In genomic region chr17:27455569-27455913, GRCh38 we compare ENCODE assay signal across 7 cellular contexts. TPM values are rescaled to one million over a fixed set of nuclear protein-coding genes. Genes with fewer than 3 reads are reported as not detected.
DNase-seq lines count a peak whose midpoint lies in the region; ATAC-seq and TF ChIP-seq lines count a peak whose summit lies in the region.

No MANE protein-coding gene starts in this region.

- H3K27me3 ChIP-seq in HL-60 (ENCODE audit: insufficient read depth, poor library complexity, severe bottlenecking): no peaks in the 10 kb centered on the region
- peaks cover 11% of the 10 kb centered on the region for H3K27me3 ChIP-seq in iPS-15b (ENCODE audit: control insufficient read depth, insufficient read depth, low read length)

- H3K27ac ChIP-seq in HL-60 (replicated peaks): no peak overlapping the region

- peak overlapping the region; percentile 66 for H3K27ac Mint-ChIP-seq in activated T-helper 1 cell treated with anti-CD3 and anti-CD28 coated beads, Interleukin-12 subunit alpha, Interleukin-12 subunit beta, Interleukin-2, Interleukin-4 antibody, amounts not matched to agents 30 ng/mL and 10 ng/mL and 1 ng/mL, durations not matched to agents 14 hours and 24 hours and 36 hours
- H3K27ac Mint-ChIP-seq in stimulated activated naive B cell treated with anti-CD40 and anti-IgM and Interleukin-4, amounts not matched to agents 10 μg/mL and 1 μg/mL and 100 μg/mL, for 72 hours: no peak overlapping the region

- H3K36me3 Mint-ChIP-seq in activated T-helper 1 cell treated with anti-CD3 and anti-CD28 coated beads, Interleukin-12 subunit alpha, Interleukin-12 subunit beta, Interleukin-2, Interleukin-4 antibody, amounts not matched to agents 30 ng/mL and 10 ng/mL and 1 ng/mL, durations not matched to agents 14 hours and 24 hours and 36 hours (ENCODE audit: low read depth): peaks cover 13% of the 10 kb centered on the region
- H3K36me3 Mint-ChIP-seq in stimulated activated naive B cell treated with anti-CD40 and anti-IgM and Interleukin-4, amounts not matched to agents 10 μg/mL and 1 μg/mL and 100 μg/mL, for 72 hours: peaks cover 0 to 5% of the 10 kb centered on the region in 2 donors

- intact Hi-C loops in activated T-helper 1 cell treated with anti-CD3 and anti-CD28 coated beads, Interleukin-12 subunit alpha, Interleukin-12 subunit beta, Interleukin-2, Interleukin-4 antibody, amounts not matched to agents 30 ng/mL and 10 ng/mL and 1 ng/mL, durations not matched to agents 14 hours and 24 hours and 36 hours (cut with micrococcal nuclease): loop anchor here (5.0 kb wide), 1 partner anchor 587 kb away; the partner anchor contains the start of gene NLK

- no peaks in the 10 kb centered on the region for H3K9me3 Mint-ChIP-seq in activated T-helper 1 cell treated with anti-CD3 and anti-CD28 coated beads, Interleukin-12 subunit alpha, Interleukin-12 subunit beta, Interleukin-2, Interleukin-4 antibody, amounts not matched to agents 30 ng/mL and 10 ng/mL and 1 ng/mL, durations not matched to agents 14 hours and 24 hours and 36 hours
- no peaks in the 10 kb centered on the region for H3K9me3 Mint-ChIP-seq in stimulated activated naive B cell treated with anti-CD40 and anti-IgM and Interleukin-4, amounts not matched to agents 10 μg/mL and 1 μg/mL and 100 μg/mL, for 72 hours

- peak overlapping the region; percentile 77 for H3K4me3 ChIP-seq in HL-60 (replicated peaks; ENCODE audit: insufficient read depth, low read length)
- H3K4me3 ChIP-seq in iPS-15b (ENCODE audit: low read depth, low read length): peak overlapping the region; percentile 67

- peak overlapping the region; percentile 59 for H3K4me3 Mint-ChIP-seq in activated T-helper 1 cell treated with anti-CD3 and anti-CD28 coated beads, Interleukin-12 subunit alpha, Interleukin-12 subunit beta, Interleukin-2, Interleukin-4 antibody, amounts not matched to agents 30 ng/mL and 10 ng/mL and 1 ng/mL, durations not matched to agents 14 hours and 24 hours and 36 hours
- H3K4me3 Mint-ChIP-seq in stimulated activated naive B cell treated with anti-CD40 and anti-IgM and Interleukin-4, amounts not matched to agents 10 μg/mL and 1 μg/mL and 100 μg/mL, for 72 hours: peak overlapping the region; percentile 70 to 90

- H3K27me3 Mint-ChIP-seq in activated T-helper 1 cell treated with anti-CD3 and anti-CD28 coated beads, Interleukin-12 subunit alpha, Interleukin-12 subunit beta, Interleukin-2, Interleukin-4 antibody, amounts not matched to agents 30 ng/mL and 10 ng/mL and 1 ng/mL, durations not matched to agents 14 hours and 24 hours and 36 hours (ENCODE audit: insufficient read depth): peaks cover 3% of the 10 kb centered on the region
- no peaks in the 10 kb centered on the region for H3K27me3 Mint-ChIP-seq in stimulated activated naive B cell treated with anti-CD40 and anti-IgM and Interleukin-4, amounts not matched to agents 10 μg/mL and 1 μg/mL and 100 μg/mL, for 72 hours

- H3K4me1 ChIP-seq in iPS-15b (ENCODE audit: control insufficient read depth, insufficient read depth, low read length): peaks cover 12% of the 10 kb centered on the region

- no peak for DNase-seq in HL-60 (ENCODE audit: low read depth in 1 of 2, low spot score in 1 of 2)
- DNase-seq in activated T-helper 1 cell treated with anti-CD3 and anti-CD28 coated beads, Interleukin-12 subunit alpha, Interleukin-12 subunit beta, Interleukin-2, Interleukin-4 antibody, amounts not matched to agents 30 ng/mL and 10 ng/mL and 1 ng/mL, durations not matched to agents 14 hours and 24 hours and 36 hours (ENCODE audit: low spot score): no peak
- no peak for DNase-seq in stimulated activated naive B cell treated with anti-CD40 and anti-IgM and Interleukin-4, amounts not matched to agents 10 μg/mL and 1 μg/mL and 100 μg/mL, for 72 hours
- no peak for DNase-seq in NCI-H1105 treated with DMSO at 0.1 percent for 48 hours (lab: John Stamatoyannopoulos, UW)
- no peak for DNase-seq in stimulated activated CD4-positive, alpha-beta T cell treated with anti-CD3 and anti-CD28 coated beads, Interleukin-15, amount 100 ng/mL, for 24 hours
- no peak for DNase-seq in D341Med (ENCODE audit: low spot score)

- H3K9me3 ChIP-seq in iPS-15b (ENCODE audit: control insufficient read depth, insufficient read depth, low read length): no peaks in the 10 kb centered on the region

- H3K36me3 ChIP-seq in iPS-15b (ENCODE audit: control insufficient read depth, insufficient read depth, low read length): no peaks in the 10 kb centered on the region

- no peak for ATAC-seq in stimulated activated naive B cell treated with anti-CD40 and anti-IgM and Interleukin-4, amounts not matched to agents 10 μg/mL and 1 μg/mL and 100 μg/mL, for 72 hours (replicated peaks)

- peak overlapping the region; percentile 70 for H3K9ac ChIP-seq in iPS-15b (ENCODE audit: low read depth, low read length)

- no peak for TF ChIP-seq CTCF in HL-60 (IDR thresholded peaks at IDR 0.05; ENCODE audit: insufficient read depth, low read length)

- H3K4me1 Mint-ChIP-seq in activated T-helper 1 cell treated with anti-CD3 and anti-CD28 coated beads, Interleukin-12 subunit alpha, Interleukin-12 subunit beta, Interleukin-2, Interleukin-4 antibody, amounts not matched to agents 30 ng/mL and 10 ng/mL and 1 ng/mL, durations not matched to agents 14 hours and 24 hours and 36 hours (ENCODE audit: low read depth): peaks cover 49% of the 10 kb centered on the region
- H3K4me1 Mint-ChIP-seq in stimulated activated naive B cell treated with anti-CD40 and anti-IgM and Interleukin-4, amounts not matched to agents 10 μg/mL and 1 μg/mL and 100 μg/mL, for 72 hours: peaks cover 18 to 26% of the 10 kb centered on the region in 2 donors

RNA-seq across cellular contexts. Expression of gene KSR1, which starts 0.7 kb away (rescaled TPM):
- 119 and 122 TPM in 2 replicates for total RNA-seq in activated T-helper 1 cell treated with anti-CD3 and anti-CD28 coated beads, Interleukin-12 subunit alpha, Interleukin-12 subunit beta, Interleukin-2, Interleukin-4 antibody, amounts not matched to agents 30 ng/mL and 10 ng/mL and 1 ng/mL, durations not matched to agents 14 hours and 24 hours and 36 hours
